ENCODE assay signal across 17 cellular contexts in genomic region chr4:7976025-7976424, GRCh38. TPM values are rescaled to one million over a fixed set of nuclear protein-coding genes. Genes with fewer than 3 reads are reported as not detected.
DNase-seq lines count a peak whose midpoint lies in the region; ATAC-seq, FAIRE-seq and TF ChIP-seq lines count a peak whose summit lies in the region.
"Had no signal": no experiment of that assay in that cellular context is flagged by ENCODE, and none has a peak within 500 bp of the region (broad histone marks: within the 10 kb centered on the region; RNA-seq: fewer than 3 reads in every experiment).

No MANE protein-coding gene starts in this region.

- H3K9me3 Mint-ChIP-seq in immature natural killer cell = no peaks in the 10 kb centered on the region
- H3K9me3 Mint-ChIP-seq: CD8-positive, alpha-beta T cell had no signal

- peaks cover 0 to 25% (median 6%) of the 10 kb centered on the region in 4 donors for H3K4me1 ChIP-seq in tibial nerve

- H3K27ac ChIP-seq in RWPE1 (peak overlapping the region; percentile 39), tibial nerve (no peak overlapping the region)
- H3K27ac ChIP-seq: A549 had no signal

- CTCF ChIA-PET in RWPE1 (lab: Yijun Ruan, JAX) = interaction anchor here (0.7 to 1.0 kb wide), 2 partner anchors 140 to 172 kb away, joined by 3 to 5 read pairs; no protein-coding TSS in a partner anchor

- POLR2A ChIA-PET in RWPE1 (lab: Yijun Ruan, JAX; ENCODE audit: low non-redundant PET) = no interaction called here

- peak; percentile 35 for DNase-seq in Ammon's horn (ENCODE audit: low spot score)
- DNase-seq in ELF-1 (ENCODE audit: low read depth, low spot score) = peak; percentile 30
- DNase-seq in RWPE1 (ENCODE audit: low spot score) = no peak
- no peak for DNase-seq in immature natural killer cell
- DNase-seq in tibial nerve (ENCODE audit: low spot score in 2 of 2) = no peak
- DNase-seq in H54 (ENCODE audit: insufficient read length, low spot score) = no peak
- DNase-seq: CD8-positive, alpha-beta T cell; COR-L47; DMS153; DND-41; GF-D8; H7 had no signal

- H3K27ac Mint-ChIP-seq in immature natural killer cell = peak overlapping the region in 4 of 6 donors; percentile 0 to 74 (median 57)
- H3K27ac Mint-ChIP-seq: CD8-positive, alpha-beta T cell had no signal

- no peak overlapping the region for H3K4me3 ChIP-seq in tibial nerve
- H3K4me3 ChIP-seq: A549 had no signal

- H3K4me3 Mint-ChIP-seq in immature natural killer cell = no peak overlapping the region
- H3K4me3 Mint-ChIP-seq: CD14-positive monocyte; CD8-positive, alpha-beta T cell had no signal

- FAIRE-seq in H54 (lab: Jason Lieb, UNC) = no peak
- FAIRE-seq: A549, D721Med, GM19239 had no signal

- WGBS in tibial nerve, 2 donors = 96 to 97% methylated on average over 7 of the region's 7 CpGs

- TF ChIP-seq CTCF in RWPE1 (conservative IDR thresholded peaks at IDR 0.05; ENCODE audit: low read depth) = no peak
- no peak for TF ChIP-seq CTCF in tibial nerve (IDR thresholded peaks at IDR 0.05)

- TF ChIP-seq POLR2A in tibial nerve (IDR thresholded peaks at IDR 0.05) (no peak), H54 (IDR thresholded peaks at IDR 0.05; ENCODE audit: low read depth, low read length) (no peak)

- peaks cover 2 to 3% (median 3%) of the 10 kb centered on the region in 3 donors for H3K27me3 Mint-ChIP-seq in immature natural killer cell (ENCODE audit: low read depth in 3 of 3)

- H3K4me1 Mint-ChIP-seq in immature natural killer cell = peaks cover 45 to 55% of the 10 kb centered on the region in 2 donors
- H3K4me1 Mint-ChIP-seq: CD14-positive monocyte had no signal

- no peaks in the 10 kb centered on the region for H3K36me3 Mint-ChIP-seq in immature natural killer cell
- H3K36me3 Mint-ChIP-seq: CD14-positive monocyte; CD8-positive, alpha-beta T cell had no signal

- no peaks in the 10 kb centered on the region for H3K36me3 ChIP-seq in tibial nerve

- no peaks in the 10 kb centered on the region for H3K27me3 ChIP-seq in tibial nerve

- TF ChIP-seq EP300 in tibial nerve (IDR thresholded peaks at IDR 0.05) = no peak

- no peak for ATAC-seq in GM21825 (IDR thresholded peaks at IDR 0.05; ENCODE audit: unreplicated experiment)
- ATAC-seq: A549; CD8-positive, alpha-beta T cell had no signal

- H3K9me3 ChIP-seq in tibial nerve = no peaks in the 10 kb centered on the region
- H3K9me3 ChIP-seq: A549 had no signal

RNA-seq across cellular contexts. Expression of gene AFAP1, which starts 36.4 kb away (rescaled TPM):
- polyA plus RNA-seq in immature natural killer cell = 1 to 10 TPM in 1 of 3 donors, under 1 TPM in 1, not detected in 1; 0.32 to 1.2 TPM
- 10 to 100 TPM; 23.2 to 34.9 (median 32.1) TPM for total RNA-seq in tibial nerve
- polyA plus RNA-seq: CD14-positive monocyte had no signal

Comparison
In these comparisons a context has a peak if more than half of its experiments do, and no peak if none do; other contexts are left out.
1. DNase-seq: peak in Ammon's horn (single experiment) and ELF-1 (single experiment); none in RWPE1 (single experiment), immature natural killer cell (0 of 3), tibial nerve (0 of 2) and H54 (single experiment).